Comparison of ENCODE assay signal across 10 cellular contexts in the genomic region with DNA sequence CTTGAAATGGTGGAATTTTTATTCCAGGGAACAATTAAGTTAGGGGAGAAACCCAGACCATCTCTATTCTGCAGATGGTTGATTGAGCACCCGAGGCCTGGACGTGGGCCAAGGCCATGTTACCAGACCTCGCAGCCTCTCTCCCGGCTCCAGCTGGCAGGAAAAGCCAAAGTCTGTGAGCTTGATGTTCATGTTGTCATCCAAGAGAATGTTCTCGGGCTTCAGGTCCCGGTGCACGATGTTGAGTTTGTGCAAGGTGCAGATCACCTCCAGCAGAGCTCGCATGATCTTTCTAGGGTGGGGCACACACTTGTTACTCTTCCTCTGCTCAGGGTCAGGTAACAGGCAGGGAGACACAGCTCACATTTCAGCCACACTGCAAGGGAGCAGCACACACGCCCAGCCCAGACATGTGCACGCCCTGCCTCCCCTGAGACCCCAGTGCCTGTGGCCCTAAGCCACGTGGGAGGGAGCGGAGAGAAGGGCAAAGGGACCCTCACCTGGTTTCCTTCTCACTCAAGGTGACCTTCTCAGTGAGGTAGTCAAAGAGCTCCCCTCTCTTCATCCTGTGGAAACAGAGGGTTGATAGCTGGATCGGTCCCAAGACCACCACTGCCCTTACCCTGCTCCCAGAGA. TPM values are rescaled to one million over a fixed set of nuclear protein-coding genes. Genes with fewer than 3 reads are reported as not detected.
DNase-seq lines count a peak whose midpoint lies in the region; ATAC-seq and TF ChIP-seq lines count a peak whose summit lies in the region.
"Had no signal": no experiment of that assay in that cellular context is flagged by ENCODE, and none has a peak within 500 bp of the region (broad histone marks: within the 10 kb centered on the region; RNA-seq: fewer than 3 reads in every experiment).

No MANE protein-coding gene starts in this region.

- H3K4me3 Mint-ChIP-seq in activated naive CD4-positive, alpha-beta T cell treated with anti-CD3 and anti-CD28 coated beads for 36 hours, result no peak overlapping the region
- H3K4me3 Mint-ChIP-seq in Calu3 (ENCODE audit: low read depth, unreplicated experiment), result no peak overlapping the region

- no peaks in the 10 kb centered on the region for H3K4me1 Mint-ChIP-seq in activated naive CD4-positive, alpha-beta T cell treated with anti-CD3 and anti-CD28 coated beads for 36 hours (ENCODE audit: low read depth)
- H3K4me1 Mint-ChIP-seq in Calu3 (ENCODE audit: low read depth, unreplicated experiment), result no peaks in the 10 kb centered on the region

- H3K27me3 Mint-ChIP-seq in activated naive CD4-positive, alpha-beta T cell treated with anti-CD3 and anti-CD28 coated beads for 36 hours (ENCODE audit: low read depth), result no peaks in the 10 kb centered on the region
- no peaks in the 10 kb centered on the region for H3K27me3 Mint-ChIP-seq in Calu3 (ENCODE audit: unreplicated experiment)

- no peaks in the 10 kb centered on the region for H3K9me3 Mint-ChIP-seq in activated naive CD4-positive, alpha-beta T cell treated with anti-CD3 and anti-CD28 coated beads, Interleukin-2, amount 50 U/mL, for 72 hours
- no peaks in the 10 kb centered on the region for H3K9me3 Mint-ChIP-seq in activated naive CD4-positive, alpha-beta T cell treated with anti-CD3 and anti-CD28 coated beads for 36 hours
- no peaks in the 10 kb centered on the region for H3K9me3 Mint-ChIP-seq in Calu3 (ENCODE audit: low read depth, unreplicated experiment)

- ATAC-seq in activated naive CD4-positive, alpha-beta T cell treated with anti-CD3 and anti-CD28 coated beads, Interleukin-2, amount 50 U/mL, for 72 hours, result no peak
- no peak for ATAC-seq in HG02678 (IDR thresholded peaks at IDR 0.05; ENCODE audit: unreplicated experiment)

- BruUV-seq in Calu3 (replicated peaks; lab: Mats Ljungman, UMichigan), result no TSS peak

- CTCF ChIA-PET in activated naive CD4-positive, alpha-beta T cell treated with anti-CD3 and anti-CD28 coated beads for 36 hours (lab: Charles Lee), result interaction anchor here (0.7 to 1.0 kb wide), 3 partner anchors 9 to 27 kb away, joined by 3 to 4 read pairs (median 3); no protein-coding TSS in a partner anchor
- CTCF ChIA-PET in Calu3 (lab: Charles Lee), result no interaction called here

- peak overlapping the region; percentile 13 to 36 for H3K27ac Mint-ChIP-seq in activated naive CD4-positive, alpha-beta T cell treated with anti-CD3 and anti-CD28 coated beads, Interleukin-2, amount 50 U/mL, for 72 hours
- no peak overlapping the region for H3K27ac Mint-ChIP-seq in activated naive CD4-positive, alpha-beta T cell treated with anti-CD3 and anti-CD28 coated beads for 36 hours
- H3K27ac Mint-ChIP-seq in Calu3 (ENCODE audit: unreplicated experiment), result no peak overlapping the region

- TF ChIP-seq CTCF in Calu3 (IDR thresholded peaks at IDR 0.05; ENCODE audit: unreplicated experiment), result no peak

- intact Hi-C loops in activated naive CD4-positive, alpha-beta T cell treated with anti-CD3 and anti-CD28 coated beads for 36 hours (cut with micrococcal nuclease), result no loop called here
- intact Hi-C loops in Calu3 (cut with micrococcal nuclease; ENCODE audit: unreplicated experiment), result no loop called here

- peaks cover 0 to 5% of the 10 kb centered on the region in 2 donors for H3K36me3 Mint-ChIP-seq in activated naive CD4-positive, alpha-beta T cell treated with anti-CD3 and anti-CD28 coated beads, Interleukin-2, amount 50 U/mL, for 72 hours
- H3K36me3 Mint-ChIP-seq in activated naive CD4-positive, alpha-beta T cell treated with anti-CD3 and anti-CD28 coated beads for 36 hours (ENCODE audit: low read depth), result peaks cover 23% of the 10 kb centered on the region
- peaks cover 66% of the 10 kb centered on the region for H3K36me3 Mint-ChIP-seq in Calu3 (ENCODE audit: insufficient read depth, unreplicated experiment)

- DNase-seq in activated naive CD4-positive, alpha-beta T cell treated with anti-CD3 and anti-CD28 coated beads, Interleukin-2, amount 50 U/mL, for 72 hours (ENCODE audit: low spot score in 2 of 2), result no peak
- DNase-seq in activated naive CD4-positive, alpha-beta T cell treated with anti-CD3 and anti-CD28 coated beads for 36 hours, result no peak
- peak in 47 of 61 donors; percentile 6 to 75 (median 28) for DNase-seq in caudate nucleus (lab: John Stamatoyannopoulos, UW)
- peak; percentile 65 for DNase-seq in midbrain (lab: John Stamatoyannopoulos, UW)
- DNase-seq in MV-4-11 (lab: John Stamatoyannopoulos, UW), result no peak
- no peak for DNase-seq in DMS53 (lab: John Stamatoyannopoulos, UW)
- no peak for DNase-seq in Calu3
- DNase-seq: ACHN; stimulated activated CD4-positive, alpha-beta T cell treated with anti-CD3 and anti-CD28 coated beads, Interleukin-1b, Interleukin-23, amount 100 ng/mL, for 48 hours had no signal

- peak overlapping the region; percentile 79 for H3K27ac ChIP-seq in caudate nucleus (ENCODE audit: low read depth, low read length)

RNA-seq across cellular contexts. Expression of a gene that starts 9.5 kb away (rescaled TPM):
- total RNA-seq in activated naive CD4-positive, alpha-beta T cell treated with anti-CD3 and anti-CD28 coated beads, Interleukin-2, amount 50 U/mL, for 72 hours, result 1 to 10 TPM; 4.1 to 9.4 TPM
- total RNA-seq in activated naive CD4-positive, alpha-beta T cell treated with anti-CD3 and anti-CD28 coated beads for 36 hours, result 1 to 10 TPM; 3.6 to 3.8 TPM
- 1.1 and 2.6 TPM in 2 replicates for total RNA-seq in Calu3 (2022)

RNA-seq across cellular contexts. Expression of a gene that starts 19.2 kb away (rescaled TPM):
- total RNA-seq in activated naive CD4-positive, alpha-beta T cell treated with anti-CD3 and anti-CD28 coated beads, Interleukin-2, amount 50 U/mL, for 72 hours, result 100 to 1,000 TPM; 106 to 107 TPM
- 100 to 1,000 TPM; 143 to 159 TPM for total RNA-seq in activated naive CD4-positive, alpha-beta T cell treated with anti-CD3 and anti-CD28 coated beads for 36 hours
- 226 and 255 TPM in 2 replicates for total RNA-seq in Calu3 (2022)

RNA-seq across cellular contexts. Expression of a gene that starts 23.0 kb away (rescaled TPM):
- total RNA-seq in activated naive CD4-positive, alpha-beta T cell treated with anti-CD3 and anti-CD28 coated beads, Interleukin-2, amount 50 U/mL, for 72 hours, result 100 to 1,000 TPM; 658 to 742 TPM
- 100 to 1,000 TPM; 793 TPM for total RNA-seq in activated naive CD4-positive, alpha-beta T cell treated with anti-CD3 and anti-CD28 coated beads for 36 hours
- 673 and 699 TPM in 2 replicates for total RNA-seq in Calu3 (2022)

RNA-seq across cellular contexts. Expression of a gene that starts 31.7 kb away (rescaled TPM):
- total RNA-seq in activated naive CD4-positive, alpha-beta T cell treated with anti-CD3 and anti-CD28 coated beads, Interleukin-2, amount 50 U/mL, for 72 hours, result 100 to 1,000 TPM; 173 to 236 TPM
- 100 to 1,000 TPM; 225 to 231 TPM for total RNA-seq in activated naive CD4-positive, alpha-beta T cell treated with anti-CD3 and anti-CD28 coated beads for 36 hours
- total RNA-seq in Calu3 (2022), result 416 and 421 TPM in 2 replicates

RNA-seq across cellular contexts. Expression of a gene that starts 32.0 kb away (rescaled TPM):
- total RNA-seq in activated naive CD4-positive, alpha-beta T cell treated with anti-CD3 and anti-CD28 coated beads, Interleukin-2, amount 50 U/mL, for 72 hours, result 10 to 100 TPM in 1 of 2 donors, 1 to 10 TPM in 1; 7.7 to 21.1 TPM
- total RNA-seq in activated naive CD4-positive, alpha-beta T cell treated with anti-CD3 and anti-CD28 coated beads for 36 hours, result 10 to 100 TPM; 15.7 to 18.6 TPM
- 37.5 and 39.9 TPM in 2 replicates for total RNA-seq in Calu3 (2022)

Comparison
In these comparisons a context has a peak if more than half of its experiments do, and no peak if none do; other contexts are left out.
1. H3K27ac Mint-ChIP-seq: peak in activated naive CD4-positive, alpha-beta T cell treated with anti-CD3 and anti-CD28 coated beads, Interleukin-2, amount 50 U/mL, for 72 hours (2 of 2); none in activated naive CD4-positive, alpha-beta T cell treated with anti-CD3 and anti-CD28 coated beads for 36 hours (single experiment) and Calu3 (single experiment).
2. DNase-seq: peak in caudate nucleus (47 of 61) and midbrain (single experiment); none in activated naive CD4-positive, alpha-beta T cell treated with anti-CD3 and anti-CD28 coated beads, Interleukin-2, amount 50 U/mL, for 72 hours (0 of 2), activated naive CD4-positive, alpha-beta T cell treated with anti-CD3 and anti-CD28 coated beads for 36 hours (single experiment), MV-4-11 (single experiment), DMS53 (single experiment) and Calu3 (single experiment).